In genomic region chr5:134724872-134725271, GRCh38 we compare ENCODE assay signal across 1 cellular context.
TF ChIP-seq lines count a peak whose summit lies in the region.

No MANE protein-coding gene starts in this region.

TF ChIP-seq in GM12878, 131 proteins besides CTCF, POLR2A, EP300 and RAD21 (continued from another document):
- TF ChIP-seq, protein P1, sequence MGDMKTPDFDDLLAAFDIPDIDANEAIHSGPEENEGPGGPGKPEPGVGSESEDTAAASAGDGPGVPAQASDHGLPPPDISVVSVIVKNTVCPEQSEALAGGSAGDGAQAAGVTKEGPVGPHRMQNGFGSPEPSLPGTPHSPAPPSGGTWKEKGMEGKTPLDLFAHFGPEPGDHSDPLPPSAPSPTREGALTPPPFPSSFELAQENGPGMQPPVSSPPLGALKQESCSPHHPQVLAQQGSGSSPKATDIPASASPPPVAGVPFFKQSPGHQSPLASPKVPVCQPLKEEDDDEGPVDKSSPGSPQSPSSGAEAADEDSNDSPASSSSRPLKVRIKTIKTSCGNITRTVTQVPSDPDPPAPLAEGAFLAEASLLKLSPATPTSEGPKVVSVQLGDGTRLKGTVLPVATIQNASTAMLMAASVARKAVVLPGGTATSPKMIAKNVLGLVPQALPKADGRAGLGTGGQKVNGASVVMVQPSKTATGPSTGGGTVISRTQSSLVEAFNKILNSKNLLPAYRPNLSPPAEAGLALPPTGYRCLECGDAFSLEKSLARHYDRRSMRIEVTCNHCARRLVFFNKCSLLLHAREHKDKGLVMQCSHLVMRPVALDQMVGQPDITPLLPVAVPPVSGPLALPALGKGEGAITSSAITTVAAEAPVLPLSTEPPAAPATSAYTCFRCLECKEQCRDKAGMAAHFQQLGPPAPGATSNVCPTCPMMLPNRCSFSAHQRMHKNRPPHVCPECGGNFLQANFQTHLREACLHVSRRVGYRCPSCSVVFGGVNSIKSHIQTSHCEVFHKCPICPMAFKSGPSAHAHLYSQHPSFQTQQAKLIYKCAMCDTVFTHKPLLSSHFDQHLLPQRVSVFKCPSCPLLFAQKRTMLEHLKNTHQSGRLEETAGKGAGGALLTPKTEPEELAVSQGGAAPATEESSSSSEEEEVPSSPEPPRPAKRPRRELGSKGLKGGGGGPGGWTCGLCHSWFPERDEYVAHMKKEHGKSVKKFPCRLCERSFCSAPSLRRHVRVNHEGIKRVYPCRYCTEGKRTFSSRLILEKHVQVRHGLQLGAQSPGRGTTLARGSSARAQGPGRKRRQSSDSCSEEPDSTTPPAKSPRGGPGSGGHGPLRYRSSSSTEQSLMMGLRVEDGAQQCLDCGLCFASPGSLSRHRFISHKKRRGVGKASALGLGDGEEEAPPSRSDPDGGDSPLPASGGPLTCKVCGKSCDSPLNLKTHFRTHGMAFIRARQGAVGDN (IDR thresholded peaks at IDR 0.05), result no peak
- TF ChIP-seq SMAD1 (IDR thresholded peaks at IDR 0.05; ENCODE audit: low read depth, partially characterized antibody) (no peak), SP1 (IDR thresholded peaks at IDR 0.05; ENCODE audit: low read depth, low read length) (no peak)
TF ChIP-seq in GM12878: peak in this region for 0.
